ENCODE assay signal across 23 cellular contexts in genomic region chr11:11413776-11414175, GRCh38.
"Had no signal": no experiment of that assay in that cellular context is flagged by ENCODE, and none has a peak within 500 bp of the region (broad histone marks: within the 10 kb centered on the region; RNA-seq: fewer than 3 reads in every experiment).

No MANE protein-coding gene starts in this region.

- H3K4me3 ChIP-seq: cardiac muscle cell, lower lobe of right lung, mucosa of descending colon, testis, upper lobe of left lung had no signal

- H3K4me3 Mint-ChIP-seq: activated naive CD4-positive, alpha-beta T cell treated with anti-CD3 and anti-CD28 coated beads for 36 hours; activated naive CD8-positive, alpha-beta T cell treated with anti-CD3 and anti-CD28 coated beads, Interleukin-2, amount 10 ng/mL, durations not matched to agents 7 days and 5 days; endodermal cell; nephron progenitor cell; stimulated activated naive B cell treated with anti-CD40 and anti-IgM and Interleukin-4, amounts not matched to agents 10 μg/mL and 1 μg/mL and 100 μg/mL, for 72 hours; T-helper 1 cell treated with Interleukin-12 subunit alpha and Interleukin-12 subunit beta and Interleukin-4 antibody, amounts not matched to agents 30 μg/mL and 1 μg/mL, for 36 hours had no signal

- H3K27ac Mint-ChIP-seq: activated naive CD4-positive, alpha-beta T cell treated with anti-CD3 and anti-CD28 coated beads for 36 hours; activated naive CD8-positive, alpha-beta T cell treated with anti-CD3 and anti-CD28 coated beads, Interleukin-2, amount 10 ng/mL, durations not matched to agents 7 days and 5 days; endodermal cell; nephron progenitor cell; stimulated activated naive B cell treated with anti-CD40 and anti-IgM and Interleukin-4, amounts not matched to agents 10 μg/mL and 1 μg/mL and 100 μg/mL, for 72 hours; T-helper 1 cell treated with Interleukin-12 subunit alpha and Interleukin-12 subunit beta and Interleukin-4 antibody, amounts not matched to agents 30 μg/mL and 1 μg/mL, for 36 hours had no signal

- ATAC-seq: lower lobe of right lung; mucosa of descending colon; stimulated activated naive B cell treated with anti-CD40 and anti-IgM and Interleukin-4, amounts not matched to agents 10 μg/mL and 1 μg/mL and 100 μg/mL, for 72 hours had no signal

- H3K27me3 ChIP-seq: cardiac muscle cell, testis, upper lobe of left lung had no signal

- H3K36me3 ChIP-seq: cardiac muscle cell, lower lobe of right lung, upper lobe of left lung had no signal

- H3K27ac ChIP-seq: cardiac muscle cell, lower lobe of right lung, testis, upper lobe of left lung had no signal

- H3K9me3 Mint-ChIP-seq: activated naive CD4-positive, alpha-beta T cell treated with anti-CD3 and anti-CD28 coated beads for 36 hours; activated naive CD8-positive, alpha-beta T cell treated with anti-CD3 and anti-CD28 coated beads, Interleukin-2, amount 10 ng/mL, durations not matched to agents 7 days and 5 days; endodermal cell; nephron progenitor cell; stimulated activated naive B cell treated with anti-CD40 and anti-IgM and Interleukin-4, amounts not matched to agents 10 μg/mL and 1 μg/mL and 100 μg/mL, for 72 hours; T-helper 1 cell treated with Interleukin-12 subunit alpha and Interleukin-12 subunit beta and Interleukin-4 antibody, amounts not matched to agents 30 μg/mL and 1 μg/mL, for 36 hours had no signal

- H3K9me3 ChIP-seq: lower lobe of right lung, mucosa of descending colon, testis, upper lobe of left lung had no signal

- H3K36me3 Mint-ChIP-seq: activated naive CD8-positive, alpha-beta T cell treated with anti-CD3 and anti-CD28 coated beads, Interleukin-2, amount 10 ng/mL, durations not matched to agents 7 days and 5 days; stimulated activated naive B cell treated with anti-CD40 and anti-IgM and Interleukin-4, amounts not matched to agents 10 μg/mL and 1 μg/mL and 100 μg/mL, for 72 hours had no signal

- DNase-seq: activated CD4-positive, alpha-beta T cell treated with anti-CD3 and anti-CD28 coated beads for 4 hours; activated CD4-positive, alpha-beta T cell treated with anti-CD3 and anti-CD28 coated beads, Interleukin-2, amount 50 U/mL, for 48 hours; activated CD4-positive, CD25-positive, alpha-beta regulatory T cell; activated naive CD4-positive, alpha-beta T cell treated with anti-CD3 and anti-CD28 coated beads for 36 hours; activated naive CD8-positive, alpha-beta T cell treated with anti-CD3 and anti-CD28 coated beads, Interleukin-2, amount 10 ng/mL, durations not matched to agents 7 days and 5 days; activated T-cell treated with anti-CD3 and anti-CD28 coated beads, Interleukin-2, amount 50 U/mL, for 48 hours; amygdala; cortex of kidney; endodermal cell; foreskin fibroblast; kidney; lower lobe of right lung; mesendoderm; mucosa of descending colon; nephron progenitor cell; nucleus accumbens; stimulated activated CD4-positive, alpha-beta T cell treated with anti-CD3 and anti-CD28 coated beads, Interleukin-2, amount 100 ng/mL, for 48 hours; stimulated activated CD8-positive, alpha-beta memory T cell treated with anti-CD3 and anti-CD28 coated beads, Interleukin-4, amount 100 ng/mL, for 48 hours; stimulated activated naive B cell treated with anti-CD40 and anti-IgM and Interleukin-4, amounts not matched to agents 10 μg/mL and 1 μg/mL and 100 μg/mL, for 72 hours; testis; upper lobe of left lung had no signal
